ENCODE assay signal across 7 cellular contexts in the genomic region with DNA sequence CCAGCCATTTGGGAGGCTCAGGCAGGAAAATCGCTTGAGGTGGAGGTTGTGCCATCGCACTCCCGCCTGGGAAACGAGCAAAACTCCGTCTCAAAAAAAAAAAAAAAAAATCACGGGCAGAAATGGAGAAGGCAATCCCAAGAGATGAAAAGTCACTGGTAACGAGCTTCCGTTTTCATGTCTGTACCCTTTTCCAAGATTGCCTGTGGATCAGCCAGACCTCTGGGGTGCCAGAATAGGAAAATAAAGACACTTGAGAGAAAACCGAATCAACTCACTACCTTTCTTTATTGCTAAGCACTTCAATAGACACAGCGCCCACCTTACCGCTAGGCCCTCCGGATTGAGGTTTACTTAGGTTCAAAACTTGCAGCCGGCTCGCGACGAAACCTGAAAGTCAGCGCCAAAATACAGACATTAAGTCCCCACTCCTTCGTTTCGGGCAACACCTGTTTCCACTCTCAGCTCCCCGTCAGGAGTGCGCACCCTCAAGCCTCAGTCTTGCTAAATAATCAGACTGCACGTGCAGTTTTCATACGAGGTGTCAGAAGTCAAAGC. TPM values are rescaled to one million over a fixed set of nuclear protein-coding genes. Genes with fewer than 3 reads are reported as not detected.
DNase-seq lines count a peak whose midpoint lies in the region; ATAC-seq, FAIRE-seq and TF ChIP-seq lines count a peak whose summit lies in the region.

No MANE protein-coding gene starts in this region.

- DNase-seq in HEK293T (ENCODE audit: extremely low spot score) (no peak), fibroblast of villous mesenchyme (ENCODE audit: low read depth) (no peak), small intestine (no peak), DMS79 (lab: John Stamatoyannopoulos, UW) (no peak)
- no peak for DNase-seq in effector CD8-positive, alpha-beta T cell (lab: John Stamatoyannopoulos, UW)

- POLR2A ChIA-PET in HEK293T (lab: Yijun Ruan, JAX), result interaction anchor here (0.5 to 2.7 kb wide), 38 partner anchors 8 to 316 kb away, joined by 3 to 40 read pairs (median 6); a partner anchor contains a TSS

- no peaks in the 10 kb centered on the region for H3K27me3 ChIP-seq in small intestine (ENCODE audit: control insufficient read depth in 2 of 2, insufficient read depth in 2 of 2, low read length in 2 of 2)

- no peaks in the 10 kb centered on the region for H3K36me3 ChIP-seq in small intestine (ENCODE audit: control insufficient read depth in 2 of 2, insufficient read depth in 2 of 2, low read length in 2 of 2)

- TF ChIP-seq CTCF in VCaP (conservative IDR thresholded peaks at IDR 0.05) (no peak), fibroblast of villous mesenchyme (IDR thresholded peaks at IDR 0.05; ENCODE audit: insufficient read depth, low read depth, low read length) (no peak)

- CTCF ChIA-PET in HEK293T (lab: Yijun Ruan, JAX), result interaction anchor here (1.3 kb wide), 1 partner anchor 14 kb away, joined by 5 read pairs; no protein-coding TSS in a partner anchor

- no peak for FAIRE-seq in small intestine (lab: Jason Lieb, UNC)

- peaks cover under 1 to 12% of the 10 kb centered on the region in 2 donors for H3K4me1 ChIP-seq in small intestine (ENCODE audit: control insufficient read depth in 2 of 2, insufficient read depth in 1 of 2, low read depth in 1 of 2, low read length in 1 of 2)

- H3K27ac ChIP-seq in VCaP (peak overlapping the region; percentile 89), small intestine (ENCODE audit: low read depth in 1 of 2, low read length in 1 of 2) (peak overlapping the region; percentile 57 to 88)

- no peaks in the 10 kb centered on the region for H3K9me3 ChIP-seq in small intestine (ENCODE audit: control insufficient read depth, low read depth)

- 1 to 3% (median 1%) methylated on average over 23 of the region's 23 CpGs for WGBS in small intestine, 3 donors

- ATAC-seq in GM21367 (IDR thresholded peaks at IDR 0.05; ENCODE audit: unreplicated experiment), result no peak

- H3K4me3 ChIP-seq in fibroblast of villous mesenchyme (ENCODE audit: low read depth, low read length) (peak overlapping the region; percentile 73), small intestine (ENCODE audit: low read depth in 1 of 2, low read length in 2 of 2) (peak overlapping the region; percentile 56 to 71)

TF ChIP-seq in HEK293T, 16 proteins besides CTCF, POLR2A, EP300 and RAD21:
- TF ChIP-seq L3MBTL2 (conservative IDR thresholded peaks at IDR 0.05) (peak; percentile 18), BHLHE40 (IDR thresholded peaks at IDR 0.05; ENCODE audit: borderline replicate concordance) (no peak), CTBP1 (IDR thresholded peaks at IDR 0.05; ENCODE audit: borderline replicate concordance) (no peak), SP1 (IDR thresholded peaks at IDR 0.05) (no peak), SUZ12 (IDR thresholded peaks at IDR 0.05) (no peak), ARNT (IDR thresholded peaks at IDR 0.05) (no peak)
- TF ChIP-seq, protein P1, sequence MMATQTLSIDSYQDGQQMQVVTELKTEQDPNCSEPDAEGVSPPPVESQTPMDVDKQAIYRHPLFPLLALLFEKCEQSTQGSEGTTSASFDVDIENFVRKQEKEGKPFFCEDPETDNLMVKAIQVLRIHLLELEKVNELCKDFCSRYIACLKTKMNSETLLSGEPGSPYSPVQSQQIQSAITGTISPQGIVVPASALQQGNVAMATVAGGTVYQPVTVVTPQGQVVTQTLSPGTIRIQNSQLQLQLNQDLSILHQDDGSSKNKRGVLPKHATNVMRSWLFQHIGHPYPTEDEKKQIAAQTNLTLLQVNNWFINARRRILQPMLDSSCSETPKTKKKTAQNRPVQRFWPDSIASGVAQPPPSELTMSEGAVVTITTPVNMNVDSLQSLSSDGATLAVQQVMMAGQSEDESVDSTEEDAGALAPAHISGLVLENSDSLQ (IDR thresholded peaks at IDR 0.05), result no peak

RNA-seq across cellular contexts. Expression of a gene that starts 1.0 kb away (rescaled TPM):
- total RNA-seq in fibroblast of villous mesenchyme, result 52.2 and 62.6 TPM in 2 replicates
- 10 to 100 TPM; 47.6 to 73.4 (median 64.9) TPM for polyA plus RNA-seq in small intestine

RNA-seq across cellular contexts. Expression of a gene that starts 6.2 kb away (rescaled TPM):
- 0.97 and 1.3 TPM in 2 replicates for total RNA-seq in fibroblast of villous mesenchyme
- 10 to 100 TPM; 11.9 to 31.9 (median 28.0) TPM for polyA plus RNA-seq in small intestine

RNA-seq across cellular contexts. Expression of a gene that starts 18.9 kb away (rescaled TPM):
- 139 and 191 TPM in 2 replicates for total RNA-seq in fibroblast of villous mesenchyme
- 10 to 100 TPM; 10.5 to 41.2 (median 12.2) TPM for polyA plus RNA-seq in small intestine

RNA-seq across cellular contexts. Expression of a gene that starts 41.8 kb away (rescaled TPM):
- total RNA-seq in fibroblast of villous mesenchyme, result under 0.01 and 0.86 TPM in 2 replicates
- polyA plus RNA-seq in small intestine, result 1 to 10 TPM in 1 of 3 donors, under 1 TPM in 2; 0.27 to 1.1 (median 0.66) TPM

RNA-seq across cellular contexts. Expression of a gene that starts 50.6 kb away (rescaled TPM):
- 18.4 and 24.2 TPM in 2 replicates for total RNA-seq in fibroblast of villous mesenchyme
- polyA plus RNA-seq in small intestine, result 10 to 100 TPM; 61.9 to 68.7 (median 63.5) TPM
